19 cellular contexts compared by ENCODE assay signal in genomic region chr6:2232445-2232844, GRCh38. TPM values are rescaled to one million over a fixed set of nuclear protein-coding genes. Genes with fewer than 3 reads are reported as not detected.
A peak's percentile ranks its signal among the peaks of the same experiment; 100 is the strongest.
DNase-seq lines count a peak whose midpoint lies in the region; ATAC-seq and TF ChIP-seq lines count a peak whose summit lies in the region.
"Had no signal": no experiment of that assay in that cellular context is flagged by ENCODE, and none has a peak within 500 bp of the region (broad histone marks: within the 10 kb centered on the region; RNA-seq: fewer than 3 reads in every experiment).

No MANE protein-coding gene starts in this region.

- H3K9me3 Mint-ChIP-seq in CD8-positive, alpha-beta T cell, result no peaks in the 10 kb centered on the region
- H3K9me3 Mint-ChIP-seq: activated naive CD4-positive, alpha-beta T cell treated with anti-CD3 and anti-CD28 coated beads, Interleukin-2, amount 50 U/mL, for 24 hours; brain had no signal

- no peak overlapping the region for H3K27ac Mint-ChIP-seq in CD8-positive, alpha-beta T cell
- H3K27ac Mint-ChIP-seq: activated naive CD4-positive, alpha-beta T cell treated with anti-CD3 and anti-CD28 coated beads, Interleukin-2, amount 50 U/mL, for 24 hours; brain had no signal

- peak overlapping the region; percentile 38; the same call in 1 of the 3 replicates for H2BK15ac ChIP-seq in IMR-90 (ENCODE audit: low read depth, low read length)

- H2AK5ac ChIP-seq in IMR-90 (ENCODE audit: low read depth, low read length), result peak overlapping the region; percentile 21; the same call in 1 of the 2 replicates

- TF ChIP-seq CTCF in GM10266 (IDR thresholded peaks at IDR 0.05; ENCODE audit: control insufficient read depth, insufficient read depth, low read depth, missing control alignments) (no peak), IMR-90 (conservative IDR thresholded peaks at IDR 0.05; ENCODE audit: low read depth, low read length) (no peak)
- no peak for TF ChIP-seq CTCF in CD8-positive, alpha-beta T cell (IDR thresholded peaks at IDR 0.05)

- no peak overlapping the region for H2BK5ac ChIP-seq in IMR-90 (ENCODE audit: low read depth, low read length, poor library complexity, severe bottlenecking)

- no peaks in the 10 kb centered on the region; the same call in 1 of the 2 replicates for H4K20me1 ChIP-seq in IMR-90 (ENCODE audit: insufficient read depth, low read length)

- no peaks in the 10 kb centered on the region for H3K36me3 ChIP-seq in IMR-90 (ENCODE audit: control insufficient read depth, insufficient read depth, low read length)
- H3K36me3 ChIP-seq in CD8-positive, alpha-beta T cell (ENCODE audit: insufficient read depth, low read length), result no peaks in the 10 kb centered on the region
- H3K36me3 ChIP-seq: heart left ventricle, transverse colon had no signal

- dilution Hi-C loops in IMR-90 (cut with HindIII; ENCODE audit: low sequenced_read_pairs, unreplicated experiment), result no loop called here

- no peak for TF ChIP-seq RAD21 in IMR-90 (IDR thresholded peaks at IDR 0.05; ENCODE audit: low read length)

- in situ Hi-C loops in IMR-90 (cut with MboI; ENCODE audit: low sequenced_read_pairs), result no loop called here

- H3K4me2 ChIP-seq in IMR-90 (ENCODE audit: low read depth, low read length), result no peak overlapping the region

- H2AFZ ChIP-seq in IMR-90 (replicated peaks; ENCODE audit: low read length, poor library complexity), result no peak overlapping the region

- H3K4me3 Mint-ChIP-seq in CD8-positive, alpha-beta T cell, result no peak overlapping the region
- H3K4me3 Mint-ChIP-seq: activated naive CD4-positive, alpha-beta T cell treated with anti-CD3 and anti-CD28 coated beads, Interleukin-2, amount 50 U/mL, for 24 hours; brain had no signal

- peak overlapping the region; percentile 51; the same call in 1 of the 2 replicates for H3K4ac ChIP-seq in IMR-90 (ENCODE audit: low read depth, low read length)

- no TSS peak for BruUV-seq in IMR-90 (replicated peaks; lab: Mats Ljungman, UMichigan)

- peak overlapping the region; percentile 51; the same call in 1 of the 2 replicates for H3K23ac ChIP-seq in IMR-90 (ENCODE audit: low read depth, low read length)

- H3K9me1 ChIP-seq in IMR-90 (ENCODE audit: insufficient read depth, low read length), result peaks cover 7% of the 10 kb centered on the region

- peak overlapping the region; percentile 49 for H2BK20ac ChIP-seq in IMR-90 (ENCODE audit: low read depth, low read length)

- H3K4me1 Mint-ChIP-seq in CD8-positive, alpha-beta T cell (ENCODE audit: low read depth), result peaks cover 31% of the 10 kb centered on the region
- H3K4me1 Mint-ChIP-seq: brain had no signal

- peak overlapping the region; percentile 63; the same call in 1 of the 2 replicates for H4K5ac ChIP-seq in IMR-90 (ENCODE audit: low read depth, low read length)

- intact Hi-C loops in IMR-90 (cut with micrococcal nuclease), result loop anchor here (10.0 kb wide), 1 partner anchor 68 kb away; no protein-coding TSS in a partner anchor
- intact Hi-C loops in CD8-positive, alpha-beta T cell (cut with DNase I, micrococcal nuclease), result no loop called here

- H3K18ac ChIP-seq in IMR-90 (ENCODE audit: low read depth, low read length), result 0 out of 2 replicates have a peak overlapping the region, but pooled peaks have one; percentile 29

- no peak overlapping the region for H3K4me3 ChIP-seq in IMR-90 (ENCODE audit: insufficient read depth, low read depth, low read length)
- H3K4me3 ChIP-seq in CD8-positive, alpha-beta T cell (ENCODE audit: low read depth, low read length), result no peak overlapping the region
- H3K4me3 ChIP-seq: heart left ventricle, transverse colon had no signal

- H2BK120ac ChIP-seq in IMR-90 (ENCODE audit: low read depth, low read length), result peak overlapping the region; percentile 27

- peaks cover 13% of the 10 kb centered on the region for H3K4me1 ChIP-seq in IMR-90 (ENCODE audit: control insufficient read depth, insufficient read depth, low read length)
- no peaks in the 10 kb centered on the region for H3K4me1 ChIP-seq in CD8-positive, alpha-beta T cell (ENCODE audit: insufficient read depth, low read length)

- WGBS in IMR-90 (ENCODE audit: extremely low coverage in 2 of 2, insufficient read length in 1 of 2), 2 experiments, result 93% methylated on average over 3 of the region's 9 CpGs; no CpG with 5 or more reads in 1 of the 2 experiments

- H3K9ac ChIP-seq in IMR-90 (ENCODE audit: low read depth, low read length), result no peak overlapping the region

- no peaks in the 10 kb centered on the region for H3K9me3 ChIP-seq in IMR-90 (ENCODE audit: control insufficient read depth, insufficient read depth, low read length)
- H3K9me3 ChIP-seq in CD8-positive, alpha-beta T cell (ENCODE audit: low read length), result no peaks in the 10 kb centered on the region
- H3K9me3 ChIP-seq: heart left ventricle, transverse colon had no signal

- H4K91ac ChIP-seq in IMR-90 (ENCODE audit: insufficient read depth, low read depth, low read length), result no peak overlapping the region

- H4K8ac ChIP-seq in IMR-90 (ENCODE audit: low read depth in 2 of 2, low read length in 2 of 2), result 0 out of 4 replicates have a peak overlapping the region, but pooled peaks of 1 of the 2 experiments have one; percentile 38

- no peaks in the 10 kb centered on the region for H3K27me3 Mint-ChIP-seq in CD8-positive, alpha-beta T cell (ENCODE audit: low read depth)
- H3K27me3 Mint-ChIP-seq: activated naive CD4-positive, alpha-beta T cell treated with anti-CD3 and anti-CD28 coated beads, Interleukin-2, amount 50 U/mL, for 24 hours had no signal

- H3K56ac ChIP-seq in IMR-90 (ENCODE audit: extremely low read depth, insufficient read depth, low read length), result no peak overlapping the region

- POLR2A ChIA-PET in IMR-90 (lab: Charles Lee; ENCODE audit: unreplicated experiment), result no interaction called here
- POLR2A ChIA-PET in CD8-positive, alpha-beta T cell (lab: Charles Lee), result interaction anchor here (2.1 kb wide), 1 partner anchor 11 kb away, joined by 6 read pairs; no protein-coding TSS in a partner anchor

- no peak overlapping the region for H3K14ac ChIP-seq in IMR-90 (replicated peaks; ENCODE audit: low read depth, low read length)

- TF ChIP-seq POLR2A in IMR-90 (IDR thresholded peaks at IDR 0.05; ENCODE audit: low read depth, low read length), result no peak

- peaks cover 26 to 37% of the 10 kb centered on the region in 2 experiments for H3K79me1 ChIP-seq in IMR-90 (ENCODE audit: low read depth in 1 of 2, low read length in 2 of 2)

- peak overlapping the region; percentile 5 for H2AK9ac ChIP-seq in IMR-90 (replicated peaks; ENCODE audit: low read depth, low read length, poor library complexity)

- no peaks in the 10 kb centered on the region for H3K27me3 ChIP-seq in IMR-90 (ENCODE audit: control insufficient read depth, insufficient read depth, low read length)
- no peaks in the 10 kb centered on the region for H3K27me3 ChIP-seq in CD8-positive, alpha-beta T cell (ENCODE audit: insufficient read depth, low read length)
- H3K27me3 ChIP-seq: heart left ventricle, transverse colon had no signal

- no peaks in the 10 kb centered on the region for H3K36me3 Mint-ChIP-seq in CD8-positive, alpha-beta T cell
- H3K36me3 Mint-ChIP-seq: activated naive CD4-positive, alpha-beta T cell treated with anti-CD3 and anti-CD28 coated beads, Interleukin-2, amount 50 U/mL, for 24 hours; brain had no signal

- peak; percentile 35 for DNase-seq in GM10266 (ENCODE audit: extremely low spot score)
- DNase-seq in IMR-90, result no peak
- no peak for DNase-seq in mucosa of gallbladder (ENCODE audit: low spot score)
- DNase-seq in activated gamma-delta T cell (lab: John Stamatoyannopoulos, UW), result no peak
- DNase-seq in NCI-H2196 treated with DMSO at 0.1 percent for 48 hours (lab: John Stamatoyannopoulos, UW; ENCODE audit: unreplicated experiment), result no peak
- DNase-seq in CD8-positive, alpha-beta T cell, result no peak
- DNase-seq: GF-D8; GOT3; heart left ventricle; midbrain; MM.1S; NCI-H2081; nucleus accumbens; stimulated activated CD4-positive, alpha-beta T cell treated with anti-CD3 and anti-CD28 coated beads, Interleukin-4, amount 100 ng/mL, for 1 hour; transverse colon had no signal

- CTCF ChIA-PET in IMR-90 (lab: Yijun Ruan, JAX), result no interaction called here
- CTCF ChIA-PET in CD8-positive, alpha-beta T cell (lab: Charles Lee), result no interaction called here

- 0 out of 2 replicates have a peak overlapping the region, but pooled peaks have one; percentile 16 for H3K27ac ChIP-seq in IMR-90 (ENCODE audit: insufficient read depth, low read length)
- H3K27ac ChIP-seq in CD8-positive, alpha-beta T cell (ENCODE audit: low read depth, low read length), result no peak overlapping the region
- H3K27ac ChIP-seq: heart left ventricle, transverse colon had no signal

- ATAC-seq in GM19397 (IDR thresholded peaks at IDR 0.05; ENCODE audit: unreplicated experiment) (peak; percentile 67), HG02678 (IDR thresholded peaks at IDR 0.05; ENCODE audit: unreplicated experiment) (peak; percentile 71), IMR-90 (ENCODE audit: low read depth) (no peak)
- ATAC-seq in CD8-positive, alpha-beta T cell, result no peak
- ATAC-seq: heart left ventricle had no signal

TF ChIP-seq in IMR-90, 13 proteins besides CTCF, POLR2A, EP300 and RAD21:
- TF ChIP-seq, protein P1, sequence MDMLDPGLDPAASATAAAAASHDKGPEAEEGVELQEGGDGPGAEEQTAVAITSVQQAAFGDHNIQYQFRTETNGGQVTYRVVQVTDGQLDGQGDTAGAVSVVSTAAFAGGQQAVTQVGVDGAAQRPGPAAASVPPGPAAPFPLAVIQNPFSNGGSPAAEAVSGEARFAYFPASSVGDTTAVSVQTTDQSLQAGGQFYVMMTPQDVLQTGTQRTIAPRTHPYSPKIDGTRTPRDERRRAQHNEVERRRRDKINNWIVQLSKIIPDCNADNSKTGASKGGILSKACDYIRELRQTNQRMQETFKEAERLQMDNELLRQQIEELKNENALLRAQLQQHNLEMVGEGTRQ (IDR thresholded peaks at IDR 0.05; ENCODE audit: low read depth, low read length), result no peak
- TF ChIP-seq SMC3 (IDR thresholded peaks at IDR 0.05; ENCODE audit: low read depth, low read length) (no peak), RFX5 (IDR thresholded peaks at IDR 0.05; ENCODE audit: low read depth, low read length) (no peak), MXI1 (IDR thresholded peaks at IDR 0.05; ENCODE audit: borderline replicate concordance, low read depth, low read length) (no peak), RCOR1 (IDR thresholded peaks at IDR 0.05; ENCODE audit: insufficient replicate concordance, low read length) (no peak), CHD1 (IDR thresholded peaks at IDR 0.05; ENCODE audit: low read depth, low read length) (no peak)

RNA-seq across cellular contexts. Expression of gene GMDS, which starts 13.0 kb away (rescaled TPM):
- total RNA-seq in IMR-90 (2012; rRNA removed), result 7.3 and 9.4 TPM in 2 replicates
- polyA plus RNA-seq in IMR-90 (2012; rRNA removed), result 15.0 and 21.9 TPM in 2 replicates
- 19.5 and 21.7 TPM in 2 replicates for polyA plus RNA-seq in IMR-90 (2012; cell fraction: cytosol; rRNA removed)
- polyA plus RNA-seq in IMR-90 (2012; cell fraction: nucleus; rRNA removed; ENCODE audit: low replicate concordance), result 7.8 and 10.9 TPM in 2 replicates
- 105 TPM for total RNA-seq in mucosa of gallbladder
- 10 to 100 TPM; 14.1 to 18.5 TPM for total RNA-seq in CD8-positive, alpha-beta T cell

Comparison
In these comparisons a context has a peak if more than half of its experiments do, and no peak if none do; other contexts are left out.
1. ATAC-seq: peak in GM19397 (single experiment) and HG02678 (single experiment); none in IMR-90 (single experiment) and CD8-positive, alpha-beta T cell (single experiment).